8 cellular contexts compared by ENCODE assay signal in genomic region chr2:95022309-95023221, GRCh38. TPM values are rescaled to one million over a fixed set of nuclear protein-coding genes. Genes with fewer than 3 reads are reported as not detected.
DNase-seq lines count a peak whose midpoint lies in the region; ATAC-seq and FAIRE-seq lines count a peak whose summit lies in the region.

No MANE protein-coding gene starts in this region.

- H3K27me3 Mint-ChIP-seq in activated T-cell treated with anti-CD3 and anti-CD28 coated beads, Interleukin-2, amount 50 U/mL, for 72 hours (ENCODE audit: low read depth): no peaks in the 10 kb centered on the region

- peaks cover 48% of the 10 kb centered on the region for H3K4me1 ChIP-seq in thymus (ENCODE audit: control insufficient read depth, insufficient read depth, low read length)

- H3K4me1 Mint-ChIP-seq in activated T-cell treated with anti-CD3 and anti-CD28 coated beads, Interleukin-2, amount 50 U/mL, for 72 hours (ENCODE audit: low read depth): peaks cover 50% of the 10 kb centered on the region

- no peak overlapping the region for H3K27ac Mint-ChIP-seq in activated T-cell treated with anti-CD3 and anti-CD28 coated beads, Interleukin-2, amount 50 U/mL, for 72 hours

- peaks cover 2% of the 10 kb centered on the region for H3K9me3 ChIP-seq in thymus (ENCODE audit: control insufficient read depth)

- no peaks in the 10 kb centered on the region for H3K36me3 ChIP-seq in thymus (ENCODE audit: control insufficient read depth, insufficient read depth)

- 16% methylated on average over 15 of the region's 15 CpGs for WGBS in thymus

- peak; percentile 83 for ATAC-seq in GM21576 (IDR thresholded peaks at IDR 0.05; ENCODE audit: unreplicated experiment)
- peak; percentile 56 to 62 for ATAC-seq in activated T-cell treated with anti-CD3 and anti-CD28 coated beads, Interleukin-2, amount 50 U/mL, for 72 hours (replicated peaks in 1 of 2)

- peaks cover 0 to 2% of the 10 kb centered on the region in 2 donors for H3K36me3 Mint-ChIP-seq in activated T-cell treated with anti-CD3 and anti-CD28 coated beads, Interleukin-2, amount 50 U/mL, for 72 hours (ENCODE audit: insufficient read depth in 2 of 2)

- H3K4me3 ChIP-seq in thymus (ENCODE audit: low read length): peak overlapping the region; percentile 75

- peak overlapping the region; percentile 0 to 36 for H3K4me3 Mint-ChIP-seq in activated T-cell treated with anti-CD3 and anti-CD28 coated beads, Interleukin-2, amount 50 U/mL, for 72 hours

- DNase-seq in Daoy (ENCODE audit: low read depth): peak; percentile 73
- peak; percentile 87 for DNase-seq in HuH-7.5 (ENCODE audit: low spot score)
- DNase-seq in RCC 7860 (ENCODE audit: low spot score): peak; percentile 23
- DNase-seq in activated T-cell treated with anti-CD3 and anti-CD28 coated beads, Interleukin-2, amount 50 U/mL, for 72 hours: peak; percentile 86 to 89
- DNase-seq in fibroblast of peridontal ligament (ENCODE audit: extremely low read depth): peak; percentile 33
- peak in 55 of 56 donors; percentile 24 to 93 (median 79) for DNase-seq in nucleus accumbens (lab: John Stamatoyannopoulos, UW)

- H3K9me3 Mint-ChIP-seq in activated T-cell treated with anti-CD3 and anti-CD28 coated beads, Interleukin-2, amount 50 U/mL, for 72 hours: no peaks in the 10 kb centered on the region

- FAIRE-seq in RCC 7860 (lab: Jason Lieb, UNC): no peak

- peak overlapping the region; percentile 71 for H3K27ac ChIP-seq in thymus (ENCODE audit: low read depth)

- no peaks in the 10 kb centered on the region for H3K27me3 ChIP-seq in thymus (ENCODE audit: control insufficient read depth, insufficient read depth)

RNA-seq across cellular contexts. Expression of gene MAL, which starts 2.9 kb away (rescaled TPM):
- total RNA-seq in Daoy (2014; rRNA removed; shearing (Covaris generic)): 0.29 and 5.7 TPM in 2 replicates
- total RNA-seq in activated T-cell treated with anti-CD3 and anti-CD28 coated beads, Interleukin-2, amount 50 U/mL, for 72 hours: 10 to 100 TPM; 92.6 to 93.8 TPM
- 143 TPM for polyA plus RNA-seq in thymus

Comparison
In these comparisons a context has a peak if more than half of its experiments do, and no peak if none do; other contexts are left out.
1. Peak in every context shown above with its lines: DNase-seq, ATAC-seq, H3K4me3 ChIP-seq and H3K27ac ChIP-seq.
2. DNase-seq: peak in every context shown above with its lines; median percentile 88 in activated T-cell treated with anti-CD3 and anti-CD28 coated beads, Interleukin-2, amount 50 U/mL, for 72 hours; 87 in HuH-7.5; 79 in nucleus accumbens; 73 in Daoy; 33 in fibroblast of peridontal ligament; 23 in RCC 7860.
3. RNA of gene MAL, which starts 2.9 kb away (total RNA-seq): 92.6 to 93.8 TPM in activated T-cell treated with anti-CD3 and anti-CD28 coated beads, Interleukin-2, amount 50 U/mL, for 72 hours; 0.29 to 5.7 TPM in Daoy; every median in the first group is over 10 times any median in the second.